ENCODE assay signal across 1 cellular context in the genomic region with DNA sequence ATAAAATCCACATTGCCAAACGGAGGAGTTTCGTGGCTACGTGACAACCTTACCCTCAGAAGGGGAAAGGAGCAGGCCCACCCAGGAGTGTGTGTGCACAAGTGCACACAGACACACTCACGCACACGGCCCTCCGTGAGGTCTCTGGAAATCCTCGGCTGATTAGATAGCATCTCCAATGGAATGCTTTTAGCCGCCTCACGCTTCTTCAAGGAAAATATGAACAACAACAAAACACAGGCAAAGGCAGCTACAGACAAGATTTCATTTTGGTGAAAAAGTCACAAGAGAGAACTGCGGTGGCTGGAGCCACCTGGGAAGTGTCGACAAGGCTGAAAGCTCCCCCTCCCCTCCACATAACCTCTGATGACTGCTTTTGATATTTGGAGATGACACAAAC.
TF ChIP-seq lines count a peak whose summit lies in the region.

No MANE protein-coding gene starts in this region.

TF ChIP-seq in K562, 482 proteins besides CTCF, POLR2A, EP300 and RAD21 (continued from another document):
- TF ChIP-seq, protein P1, sequence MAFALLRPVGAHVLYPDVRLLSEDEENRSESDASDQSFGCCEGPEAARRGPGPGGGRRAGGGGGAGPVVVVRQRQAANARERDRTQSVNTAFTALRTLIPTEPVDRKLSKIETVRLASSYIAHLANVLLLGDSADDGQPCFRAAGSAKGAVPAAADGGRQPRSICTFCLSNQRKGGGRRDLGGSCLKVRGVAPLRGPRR (CRISPR knock-in tag; IDR thresholded peaks at IDR 0.05): no peak
- TF ChIP-seq TAL1 (IDR thresholded peaks at IDR 0.05): no peak
- no peak for TF ChIP-seq ZC3H4 (CRISPR knock-in tag; IDR thresholded peaks at IDR 0.05; ENCODE audit: borderline replicate concordance)
- no peak for TF ChIP-seq ZNF184 (CRISPR knock-in tag; IDR thresholded peaks at IDR 0.05)
- TF ChIP-seq ZNF668 (CRISPR knock-in tag; IDR thresholded peaks at IDR 0.05): no peak
- TF ChIP-seq TEAD1 (CRISPR knock-in tag; IDR thresholded peaks at IDR 0.05): no peak
- TF ChIP-seq U2AF2 (optimal IDR thresholded peaks at IDR 0.05; ENCODE audit: low read depth, low read length): no peak
- TF ChIP-seq ZNF780A (CRISPR knock-in tag; IDR thresholded peaks at IDR 0.05): no peak
- TF ChIP-seq, protein P2, sequence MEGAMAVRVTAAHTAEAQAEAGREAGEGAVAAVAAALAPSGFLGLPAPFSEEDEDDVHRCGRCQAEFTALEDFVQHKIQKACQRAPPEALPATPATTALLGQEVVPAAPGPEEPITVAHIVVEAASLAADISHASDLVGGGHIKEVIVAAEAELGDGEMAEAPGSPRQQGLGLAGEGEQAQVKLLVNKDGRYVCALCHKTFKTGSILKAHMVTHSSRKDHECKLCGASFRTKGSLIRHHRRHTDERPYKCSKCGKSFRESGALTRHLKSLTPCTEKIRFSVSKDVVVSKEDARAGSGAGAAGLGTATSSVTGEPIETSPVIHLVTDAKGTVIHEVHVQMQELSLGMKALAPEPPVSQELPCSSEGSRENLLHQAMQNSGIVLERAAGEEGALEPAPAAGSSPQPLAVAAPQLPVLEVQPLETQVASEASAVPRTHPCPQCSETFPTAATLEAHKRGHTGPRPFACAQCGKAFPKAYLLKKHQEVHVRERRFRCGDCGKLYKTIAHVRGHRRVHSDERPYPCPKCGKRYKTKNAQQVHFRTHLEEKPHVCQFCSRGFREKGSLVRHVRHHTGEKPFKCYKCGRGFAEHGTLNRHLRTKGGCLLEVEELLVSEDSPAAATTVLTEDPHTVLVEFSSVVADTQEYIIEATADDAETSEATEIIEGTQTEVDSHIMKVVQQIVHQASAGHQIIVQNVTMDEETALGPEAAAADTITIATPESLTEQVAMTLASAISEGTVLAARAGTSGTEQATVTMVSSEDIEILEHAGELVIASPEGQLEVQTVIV (CRISPR knock-in tag; IDR thresholded peaks at IDR 0.05; ENCODE audit: borderline replicate concordance): no peak
- TF ChIP-seq CBX8 (IDR thresholded peaks at IDR 0.05; ENCODE audit: borderline replicate concordance, extremely low read depth, low read depth, low read length, poor library complexity, severe bottlenecking): no peak
